In genomic region chr6:97639702-97640101, GRCh38 we compare ENCODE assay signal across 8 cellular contexts.
"Had no signal": no experiment of that assay in that cellular context is flagged by ENCODE, and none has a peak within 500 bp of the region (broad histone marks: within the 10 kb centered on the region; RNA-seq: fewer than 3 reads in every experiment).

No MANE protein-coding gene starts in this region.

- DNase-seq: GOT3, H9, HCEC 1CT, HFFc6 had no signal

- H3K4me2 ChIP-seq: GM23338 had no signal

- FAIRE-seq: H1, H54 had no signal

- H2AFZ ChIP-seq: GM23338 had no signal

- H3K4me3 ChIP-seq: GM23338, HAP-1 had no signal

- H3K4me1 ChIP-seq: HAP-1 had no signal

- H3K36me3 ChIP-seq: HAP-1 had no signal

- H3K9me3 ChIP-seq: HAP-1 had no signal
